9 cellular contexts compared by ENCODE assay signal in the genomic region with DNA sequence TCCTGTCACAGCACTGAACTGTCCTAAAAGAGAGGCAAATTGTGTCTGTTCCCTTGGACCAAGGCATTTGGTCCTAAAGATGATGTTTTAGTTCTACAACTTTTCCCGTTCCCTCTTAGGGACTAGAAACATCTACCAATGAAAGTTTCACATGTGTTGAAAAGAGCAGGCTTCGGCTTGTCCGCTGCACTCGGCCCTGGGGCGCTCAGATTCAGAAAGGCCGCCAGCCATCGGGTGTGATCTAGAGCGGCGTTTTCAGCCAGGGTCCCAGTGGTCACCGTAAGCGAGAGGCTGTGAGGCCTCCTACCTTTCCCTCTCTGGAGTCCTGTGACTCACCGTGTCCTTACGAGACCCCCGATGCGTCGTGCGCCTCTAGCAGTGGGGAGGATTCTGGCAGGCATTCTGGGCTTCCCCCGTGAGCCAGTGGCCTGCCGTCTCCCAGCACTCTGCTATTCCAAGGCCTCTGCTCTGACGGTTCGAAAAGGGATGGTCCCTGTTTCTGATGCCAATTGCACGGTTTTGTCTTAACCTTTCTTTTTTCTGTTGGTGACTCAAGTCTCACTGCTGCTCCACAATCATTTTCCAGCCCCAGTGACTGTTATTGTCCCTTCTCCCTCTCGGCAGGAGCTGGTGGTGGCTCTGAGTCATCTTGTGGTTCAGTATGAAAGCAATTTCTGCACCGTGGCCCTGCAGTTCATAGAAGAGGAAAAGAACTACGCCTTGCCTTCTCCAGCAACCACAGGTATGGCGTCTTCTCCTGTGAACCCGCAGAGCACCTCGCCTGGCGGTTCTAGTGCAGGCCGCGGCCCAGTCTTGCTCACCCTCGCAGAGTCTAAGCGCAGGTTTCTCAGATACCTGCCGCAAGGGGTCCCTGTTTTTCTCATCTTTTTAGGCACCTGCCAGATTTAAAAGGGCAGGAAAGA.
DNase-seq lines count a peak whose midpoint lies in the region; ATAC-seq, FAIRE-seq and TF ChIP-seq lines count a peak whose summit lies in the region.
"Had no signal": no experiment of that assay in that cellular context is flagged by ENCODE, and none has a peak within 500 bp of the region (broad histone marks: within the 10 kb centered on the region; RNA-seq: fewer than 3 reads in every experiment).

No MANE protein-coding gene starts in this region.

- peak overlapping the region; percentile 58 for H3K27ac ChIP-seq in hepatocyte

- TF ChIP-seq POLR2A in GM12892 (IDR thresholded peaks at IDR 0.05; ENCODE audit: low read depth, low read length): no peak

- H3K79me2 ChIP-seq in hepatocyte: no peaks in the 10 kb centered on the region

- no peak overlapping the region for H3K4me2 ChIP-seq in hepatocyte

- TF ChIP-seq CTCF in hepatocyte (IDR thresholded peaks at IDR 0.05; ENCODE audit: poor library complexity): no peak

- no peaks in the 10 kb centered on the region for H3K36me3 ChIP-seq in hepatocyte (replicated peaks; ENCODE audit: insufficient read depth, low read depth)

- DNase-seq in GM12892 (ENCODE audit: insufficient read length) (no peak), SK-MEL-5 (ENCODE audit: low read depth, low spot score) (peak; percentile 43), hepatocyte (ENCODE audit: low spot score) (peak; percentile 26), DMS79 (lab: John Stamatoyannopoulos, UW) (no peak), COR-L47 (lab: John Stamatoyannopoulos, UW) (no peak)
- DNase-seq in activated naive CD4-positive, alpha-beta T cell treated with Interleukin-2 at 50 U/mL for 16 hours: peak; percentile 84
- peak; percentile 92 for DNase-seq in stimulated activated CD4-positive, alpha-beta T cell treated with anti-CD3 and anti-CD28 coated beads, Interleukin-1b, Interleukin-23, amount 100 ng/mL, for 48 hours

- H2AFZ ChIP-seq in hepatocyte: no peak overlapping the region

- peaks cover 3% of the 10 kb centered on the region for H3K4me1 ChIP-seq in hepatocyte (ENCODE audit: insufficient read depth)

- FAIRE-seq in GM12892 (lab: Jason Lieb, UNC): peak; percentile 65

- in situ Hi-C loops in SK-MEL-5 (cut with HindIII; ENCODE audit: low pct_unique_long_range_greater_than_20kb, low sequenced_read_pairs): no loop called here

- no peak overlapping the region for H3K4me3 ChIP-seq in hepatocyte

- 89% methylated on average over 34 of the region's 34 CpGs for WGBS in hepatocyte (ENCODE audit: low lambda C conversion rate, missing lambda C conversion rate)

- H3K9me3 ChIP-seq in hepatocyte (ENCODE audit: low read depth): no peaks in the 10 kb centered on the region
- H3K9me3 ChIP-seq: ascending aorta had no signal

- no peaks in the 10 kb centered on the region for H4K20me1 ChIP-seq in hepatocyte (ENCODE audit: insufficient read depth, poor library complexity, severe bottlenecking)

- peak; percentile 40 for ATAC-seq in HG03095 (IDR thresholded peaks at IDR 0.05; ENCODE audit: unreplicated experiment)

- H3K9me2 ChIP-seq in hepatocyte (replicated peaks; ENCODE audit: insufficient read depth): no peaks in the 10 kb centered on the region

- no peaks in the 10 kb centered on the region for H3K27me3 ChIP-seq in hepatocyte
- H3K27me3 ChIP-seq: ascending aorta had no signal

Comparison
In these comparisons a context has a peak if more than half of its experiments do, and no peak if none do; other contexts are left out.
1. DNase-seq: peak in SK-MEL-5 (single experiment), activated naive CD4-positive, alpha-beta T cell treated with Interleukin-2 at 50 U/mL for 16 hours (single experiment), hepatocyte (single experiment) and stimulated activated CD4-positive, alpha-beta T cell treated with anti-CD3 and anti-CD28 coated beads, Interleukin-1b, Interleukin-23, amount 100 ng/mL, for 48 hours (single experiment); none in GM12892 (single experiment), DMS79 (single experiment) and COR-L47 (single experiment).